Comparison of ENCODE assay signal across 8 cellular contexts in the genomic region with DNA sequence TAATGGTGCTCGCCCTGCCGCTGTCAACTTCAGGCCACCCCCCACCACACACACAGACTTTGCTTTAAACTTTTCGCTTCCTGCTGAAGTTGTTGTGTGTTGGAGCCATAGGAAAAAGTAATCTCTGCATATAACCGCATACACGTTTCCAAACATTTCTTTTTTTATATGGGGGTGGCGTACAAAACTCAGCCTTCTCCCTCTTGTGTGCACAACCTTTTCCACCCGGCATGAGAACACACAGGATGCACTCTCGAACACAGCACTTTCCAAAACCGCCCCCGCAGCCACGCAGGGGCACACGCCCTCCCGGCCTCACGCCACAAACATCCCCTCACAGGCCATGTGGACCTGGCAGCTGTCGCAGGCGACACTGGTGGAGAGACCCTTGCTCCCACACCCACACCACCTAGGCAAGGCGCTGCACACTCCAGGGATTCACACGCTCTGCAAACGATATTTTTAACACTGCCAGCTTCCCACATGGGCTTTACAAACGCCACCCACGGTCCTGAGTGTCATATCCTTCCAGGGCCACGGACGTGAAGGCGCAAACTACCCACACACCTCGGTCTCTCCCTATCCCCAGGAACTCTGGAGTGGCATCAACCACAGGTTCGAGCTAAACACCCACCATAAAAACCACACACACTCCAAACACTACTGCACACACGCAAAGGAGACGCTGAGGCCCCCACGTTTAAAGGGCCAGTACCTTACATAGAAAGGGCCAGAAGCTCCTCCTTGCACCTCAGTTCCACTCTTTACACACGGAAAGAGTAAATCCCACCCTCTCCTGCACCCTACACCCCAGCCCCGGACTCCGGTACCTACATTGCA. TPM values are rescaled to one million over a fixed set of nuclear protein-coding genes. Genes with fewer than 3 reads are reported as not detected.
DNase-seq lines count a peak whose midpoint lies in the region; ATAC-seq and TF ChIP-seq lines count a peak whose summit lies in the region.

No MANE protein-coding gene starts in this region.

- no peaks in the 10 kb centered on the region for H3F3A ChIP-seq in OCI-LY1 (ENCODE audit: insufficient read depth, low read length)
- peaks cover 9% of the 10 kb centered on the region for H3F3A ChIP-seq in smooth muscle cell (ENCODE audit: low read depth)

- peak overlapping the region; percentile 69 for H3K4me3 ChIP-seq in OCI-LY1 (ENCODE audit: low read depth, low read length, poor library complexity, severe bottlenecking)
- peak overlapping the region; percentile 61 for H3K4me3 ChIP-seq in smooth muscle cell

- no peaks in the 10 kb centered on the region for H3K9me3 Mint-ChIP-seq in activated naive CD4-positive, alpha-beta T cell treated with anti-CD3 and anti-CD28 coated beads, Interleukin-2, amount 50 U/mL, for 72 hours

- H3K9ac ChIP-seq in OCI-LY1 (ENCODE audit: low read length) (peak overlapping the region; percentile 13; the same call in 1 of the 2 replicates), smooth muscle cell (ENCODE audit: low read depth) (peak overlapping the region; percentile 42)

- ATAC-seq in GM19395 (IDR thresholded peaks at IDR 0.05; ENCODE audit: unreplicated experiment) (peak; percentile 23), GM21528 (IDR thresholded peaks at IDR 0.05; ENCODE audit: low FRiP score, unreplicated experiment) (no peak)
- ATAC-seq in activated naive CD4-positive, alpha-beta T cell treated with anti-CD3 and anti-CD28 coated beads, Interleukin-2, amount 50 U/mL, for 72 hours: peak; percentile 22 to 27

- H3K9me3 ChIP-seq in OCI-LY1 (ENCODE audit: low read length) (no peaks in the 10 kb centered on the region), smooth muscle cell (replicated peaks; ENCODE audit: low read depth) (no peaks in the 10 kb centered on the region)

- H3K79me2 ChIP-seq in OCI-LY1 (ENCODE audit: insufficient read depth, low read length) (no peaks in the 10 kb centered on the region), smooth muscle cell (ENCODE audit: low read depth) (peaks cover 4% of the 10 kb centered on the region)

- H4K20me1 ChIP-seq in OCI-LY1 (ENCODE audit: insufficient read depth, low read length) (no peaks in the 10 kb centered on the region), smooth muscle cell (ENCODE audit: low read depth) (peaks cover 39% of the 10 kb centered on the region)

- H3K4me1 ChIP-seq in OCI-LY1 (ENCODE audit: insufficient read depth, low read length, severe bottlenecking): peaks cover 22% of the 10 kb centered on the region
- H3K4me1 ChIP-seq in smooth muscle cell (ENCODE audit: low read depth): peaks cover 42% of the 10 kb centered on the region

- no peaks in the 10 kb centered on the region for H3K9me2 ChIP-seq in OCI-LY1 (ENCODE audit: low read depth, low read length)

- H3K4me2 ChIP-seq in OCI-LY1 (ENCODE audit: low read length): peak overlapping the region; percentile 95
- peak overlapping the region; percentile 88 for H3K4me2 ChIP-seq in smooth muscle cell

- TF ChIP-seq CTCF in OCI-LY1 (IDR thresholded peaks at IDR 0.05; ENCODE audit: low read length): no peak
- TF ChIP-seq CTCF in smooth muscle cell (IDR thresholded peaks at IDR 0.05; ENCODE audit: borderline replicate concordance, insufficient read depth, poor library complexity, severe bottlenecking): no peak

- H3K27me3 ChIP-seq in OCI-LY1 (ENCODE audit: insufficient read depth, low read length): peaks cover 3% of the 10 kb centered on the region; the same call in 1 of the 2 replicates
- H3K27me3 ChIP-seq in smooth muscle cell (ENCODE audit: low read depth): no peaks in the 10 kb centered on the region

- no peaks in the 10 kb centered on the region for H3K36me3 ChIP-seq in OCI-LY1 (ENCODE audit: insufficient read depth, low read length)
- no peaks in the 10 kb centered on the region for H3K36me3 ChIP-seq in smooth muscle cell (ENCODE audit: low read depth)

- H3K27ac ChIP-seq in OCI-LY1 (ENCODE audit: low read depth, low read length, poor library complexity, severe bottlenecking) (no peak overlapping the region), smooth muscle cell (ENCODE audit: low read depth) (peak overlapping the region; percentile 97)

- H3K27ac Mint-ChIP-seq in activated naive CD4-positive, alpha-beta T cell treated with anti-CD3 and anti-CD28 coated beads, Interleukin-2, amount 50 U/mL, for 72 hours: peak overlapping the region; percentile 85 to 91

- DNase-seq in activated naive CD4-positive, alpha-beta T cell treated with anti-CD3 and anti-CD28 coated beads, Interleukin-2, amount 50 U/mL, for 72 hours (ENCODE audit: low spot score in 2 of 2): peak; percentile 55 to 77
- DNase-seq in hepatic stellate cell (ENCODE audit: low spot score) (peak; percentile 81), smooth muscle cell (lab: John Stamatoyannopoulos, UW; ENCODE audit: unreplicated experiment) (no peak), DMS153 treated with DMSO at 0.1 percent for 48 hours (lab: John Stamatoyannopoulos, UW; ENCODE audit: unreplicated experiment) (no peak), NCI-H2029 (lab: John Stamatoyannopoulos, UW) (no peak)

- peaks cover 6 to 8% of the 10 kb centered on the region in 2 donors for H3K36me3 Mint-ChIP-seq in activated naive CD4-positive, alpha-beta T cell treated with anti-CD3 and anti-CD28 coated beads, Interleukin-2, amount 50 U/mL, for 72 hours

- H2AFZ ChIP-seq in OCI-LY1 (ENCODE audit: low read length) (no peak overlapping the region), smooth muscle cell (ENCODE audit: low read depth) (no peak overlapping the region)

- whole genome bisulfite sequencing in smooth muscle cell (ENCODE audit: low lambda C conversion rate): 3% methylated on average over 32 of the region's 32 CpGs

RNA-seq across cellular contexts. Expression of gene ITGB7, which starts 12.3 kb away (rescaled TPM):
- 10 to 100 TPM; 71.4 to 76.3 TPM for total RNA-seq in activated naive CD4-positive, alpha-beta T cell treated with anti-CD3 and anti-CD28 coated beads, Interleukin-2, amount 50 U/mL, for 72 hours
- 5.8 TPM in 1 of 2 replicates, not detected in the other for total RNA-seq in smooth muscle cell
- polyA plus RNA-seq in smooth muscle cell: 1.5 TPM in 1 of 2 replicates, not detected in the other

RNA-seq across cellular contexts. Expression of gene RARG, which starts 12.7 kb away (rescaled TPM):
- total RNA-seq in activated naive CD4-positive, alpha-beta T cell treated with anti-CD3 and anti-CD28 coated beads, Interleukin-2, amount 50 U/mL, for 72 hours: 10 to 100 TPM; 15.5 to 23.5 TPM
- 19.9 and 21.8 TPM in 2 replicates for total RNA-seq in smooth muscle cell
- polyA plus RNA-seq in smooth muscle cell: 31.3 and 32.9 TPM in 2 replicates

RNA-seq across cellular contexts. Expression of gene CSAD, which starts 38.6 kb away (rescaled TPM):
- total RNA-seq in activated naive CD4-positive, alpha-beta T cell treated with anti-CD3 and anti-CD28 coated beads, Interleukin-2, amount 50 U/mL, for 72 hours: 10 to 100 TPM; 24.4 to 55.8 TPM
- 9.0 and 10.6 TPM in 2 replicates for total RNA-seq in smooth muscle cell
- polyA plus RNA-seq in smooth muscle cell: 4.8 and 11.8 TPM in 2 replicates

RNA-seq across cellular contexts. Expression of gene ZNF740, which starts 38.8 kb away (rescaled TPM):
- 10 to 100 TPM; 36.8 to 43.2 TPM for total RNA-seq in activated naive CD4-positive, alpha-beta T cell treated with anti-CD3 and anti-CD28 coated beads, Interleukin-2, amount 50 U/mL, for 72 hours
- 5.2 and 7.6 TPM in 2 replicates for total RNA-seq in smooth muscle cell
- polyA plus RNA-seq in smooth muscle cell: 1.0 and 3.1 TPM in 2 replicates

RNA-seq across cellular contexts. Expression of gene ESPL1, which starts 48.8 kb away (rescaled TPM):
- total RNA-seq in activated naive CD4-positive, alpha-beta T cell treated with anti-CD3 and anti-CD28 coated beads, Interleukin-2, amount 50 U/mL, for 72 hours: 10 to 100 TPM; 32.8 to 76.3 TPM
- total RNA-seq in smooth muscle cell: 3.1 and 4.7 TPM in 2 replicates
- 2.0 and 3.5 TPM in 2 replicates for polyA plus RNA-seq in smooth muscle cell

Comparison
In these comparisons a context has a peak if more than half of its experiments do, and no peak if none do; other contexts are left out.
1. DNase-seq: peak in activated naive CD4-positive, alpha-beta T cell treated with anti-CD3 and anti-CD28 coated beads, Interleukin-2, amount 50 U/mL, for 72 hours (2 of 2) and hepatic stellate cell (single experiment); none in smooth muscle cell (single experiment), DMS153 treated with DMSO at 0.1 percent for 48 hours (single experiment) and NCI-H2029 (single experiment).
2. RNA of gene ITGB7, which starts 12.3 kb away (total RNA-seq): 71.4 to 76.3 TPM in activated naive CD4-positive, alpha-beta T cell treated with anti-CD3 and anti-CD28 coated beads, Interleukin-2, amount 50 U/mL, for 72 hours; 5.8 TPM in smooth muscle cell; every median in the first group is over 10 times any median in the second.